In genomic region chrX:101080326-101080725, GRCh38 we compare ENCODE assay signal across 1 cellular context.
TF ChIP-seq lines count a peak whose summit lies in the region.

No MANE protein-coding gene starts in this region.

TF ChIP-seq in neural cell, 6 proteins besides CTCF, POLR2A, EP300 and RAD21 (continued from another document):
- no peak for TF ChIP-seq REST (IDR thresholded peaks at IDR 0.05; ENCODE audit: borderline replicate concordance)
- TF ChIP-seq POLR2AphosphoS5 (IDR thresholded peaks at IDR 0.05): no peak
- no peak for TF ChIP-seq TAF1 (IDR thresholded peaks at IDR 0.05; ENCODE audit: low read depth)
- no peak for TF ChIP-seq MXI1 (conservative IDR thresholded peaks at IDR 0.05; ENCODE audit: poor library complexity, severe bottlenecking)
- TF ChIP-seq EZH2 (IDR thresholded peaks at IDR 0.05; ENCODE audit: borderline replicate concordance, insufficient read depth, low read length, poor library complexity, severe bottlenecking): no peak
